Comparison of ENCODE assay signal across 14 cellular contexts in the genomic region with DNA sequence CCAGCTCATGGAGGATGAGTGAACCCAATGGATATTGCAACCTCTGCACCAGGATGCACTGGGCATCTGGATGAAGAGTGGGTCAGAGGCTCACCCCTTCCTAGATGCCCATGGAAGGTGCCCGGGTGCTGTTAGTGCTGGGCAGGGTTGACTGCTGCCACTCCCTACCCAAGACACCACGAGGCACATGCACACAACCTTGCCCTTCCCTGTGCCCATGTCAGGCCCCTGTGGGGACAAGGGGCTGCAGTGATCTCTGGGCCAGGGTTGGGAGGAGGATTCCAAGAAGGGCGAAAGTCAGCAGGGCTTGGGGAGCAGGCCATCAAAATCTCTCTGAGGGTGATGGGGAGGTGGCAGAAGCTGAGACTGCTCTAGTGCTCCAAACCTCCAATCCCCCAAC.
DNase-seq lines count a peak whose midpoint lies in the region; ATAC-seq lines count a peak whose summit lies in the region.
"Had no signal": no experiment of that assay in that cellular context is flagged by ENCODE, and none has a peak within 500 bp of the region (broad histone marks: within the 10 kb centered on the region; RNA-seq: fewer than 3 reads in every experiment).

No MANE protein-coding gene starts in this region.

- intact Hi-C loops in Right ventricle myocardium inferior (cut with DNase I) (no loop called here), left cardiac atrium (cut with DNase I) (no loop called here)

- H3K27ac Mint-ChIP-seq in stimulated activated memory B cell treated with anti-CD40 and anti-IgM and Interleukin-4, amounts not matched to agents 10 μg/mL and 1 μg/mL and 100 μg/mL, for 72 hours, result no peak overlapping the region
- H3K27ac Mint-ChIP-seq: B cell; CD4-positive, alpha-beta T cell; CD8-positive, alpha-beta T cell had no signal

- ATAC-seq in Right ventricle myocardium inferior (peak; percentile 13), left cardiac atrium (no peak)
- ATAC-seq in stimulated activated memory B cell treated with anti-CD40 and anti-IgM and Interleukin-4, amounts not matched to agents 10 μg/mL and 1 μg/mL and 100 μg/mL, for 72 hours, result peak; percentile 50
- ATAC-seq: A549; CD8-positive, alpha-beta T cell had no signal

- DNase-seq in Right ventricle myocardium inferior (ENCODE audit: missing footprints), result no peak
- no peak for DNase-seq in left cardiac atrium
- DNase-seq in NCI-H1694 (lab: John Stamatoyannopoulos, UW), result no peak
- no peak for DNase-seq in cerebellum (ENCODE audit: low spot score)
- DNase-seq: AML-193; Caco-2; Calu3; CD4-positive, alpha-beta T cell; CD8-positive, alpha-beta T cell; DMS79 treated with DMSO at 0.1 percent for 48 hours; GF-D8 had no signal

- H3K9me3 Mint-ChIP-seq in stimulated activated memory B cell treated with anti-CD40 and anti-IgM and Interleukin-4, amounts not matched to agents 10 μg/mL and 1 μg/mL and 100 μg/mL, for 72 hours, result peaks cover 3% of the 10 kb centered on the region
- H3K9me3 Mint-ChIP-seq: CD8-positive, alpha-beta T cell had no signal

- H3K4me1 Mint-ChIP-seq in stimulated activated memory B cell treated with anti-CD40 and anti-IgM and Interleukin-4, amounts not matched to agents 10 μg/mL and 1 μg/mL and 100 μg/mL, for 72 hours, result no peaks in the 10 kb centered on the region
- H3K4me1 Mint-ChIP-seq: B cell had no signal

- H3K4me3 Mint-ChIP-seq in stimulated activated memory B cell treated with anti-CD40 and anti-IgM and Interleukin-4, amounts not matched to agents 10 μg/mL and 1 μg/mL and 100 μg/mL, for 72 hours, result no peak overlapping the region
- H3K4me3 Mint-ChIP-seq: B cell; CD4-positive, alpha-beta T cell; CD8-positive, alpha-beta T cell had no signal

- H3K27me3 Mint-ChIP-seq in stimulated activated memory B cell treated with anti-CD40 and anti-IgM and Interleukin-4, amounts not matched to agents 10 μg/mL and 1 μg/mL and 100 μg/mL, for 72 hours, result no peaks in the 10 kb centered on the region
- H3K27me3 Mint-ChIP-seq: B cell; CD4-positive, alpha-beta T cell had no signal

- no peaks in the 10 kb centered on the region for H3K36me3 Mint-ChIP-seq in stimulated activated memory B cell treated with anti-CD40 and anti-IgM and Interleukin-4, amounts not matched to agents 10 μg/mL and 1 μg/mL and 100 μg/mL, for 72 hours
- H3K36me3 Mint-ChIP-seq: CD8-positive, alpha-beta T cell had no signal

Comparison
In these comparisons a context has a peak if more than half of its experiments do, and no peak if none do; other contexts are left out.
1. ATAC-seq: peak in Right ventricle myocardium inferior (single experiment) and stimulated activated memory B cell treated with anti-CD40 and anti-IgM and Interleukin-4, amounts not matched to agents 10 μg/mL and 1 μg/mL and 100 μg/mL, for 72 hours (single experiment); none in left cardiac atrium (0 of 2).